In genomic region chr20:7714549-7714948, GRCh38 we compare ENCODE assay signal across 28 cellular contexts.
DNase-seq lines count a peak whose midpoint lies in the region; ATAC-seq, FAIRE-seq and TF ChIP-seq lines count a peak whose summit lies in the region.
"Had no signal": no experiment of that assay in that cellular context is flagged by ENCODE, and none has a peak within 500 bp of the region (broad histone marks: within the 10 kb centered on the region; RNA-seq: fewer than 3 reads in every experiment).

No MANE protein-coding gene starts in this region.

- no peaks in the 10 kb centered on the region for H3K9me2 ChIP-seq in PC-3 (replicated peaks; ENCODE audit: low read length)

- FAIRE-seq in A549 (lab: Jason Lieb, UNC) (no peak), H54 (lab: Jason Lieb, UNC) (no peak)
- FAIRE-seq: endothelial cell of umbilical vein had no signal

- no peak for TF ChIP-seq EP300 in A549 (IDR thresholded peaks at IDR 0.05)

- intact Hi-C loops in Calu3 (cut with micrococcal nuclease; ENCODE audit: unreplicated experiment) (loop anchor here (10.0 kb wide), 1 partner anchor 140 kb away; no protein-coding TSS in a partner anchor), PC-3 (cut with micrococcal nuclease) (loop anchor here (5.0 kb wide), 1 partner anchor 138 kb away; no protein-coding TSS in a partner anchor)

- no peaks in the 10 kb centered on the region for H3K9me3 Mint-ChIP-seq in Calu3 (ENCODE audit: low read depth, unreplicated experiment)
- peaks cover 4% of the 10 kb centered on the region for H3K9me3 Mint-ChIP-seq in activated T-cell treated with anti-CD3 and anti-CD28 coated beads, Interleukin-2, amount 50 U/mL, for 4 hours
- H3K9me3 Mint-ChIP-seq: activated T-helper 17 cell treated with anti-CD3 and anti-CD28 coated beads, Interleukin-2, amount 50 U/mL, for 72 hours; neural progenitor cell had no signal

- H3K36me3 ChIP-seq in PC-3 (ENCODE audit: low read depth, low read length), result no peaks in the 10 kb centered on the region
- H3K36me3 ChIP-seq: BLaER1, brain microvascular endothelial cell, gastroesophageal sphincter, Peyer's patch, SJCRH30 had no signal

- no peaks in the 10 kb centered on the region for H3K36me3 Mint-ChIP-seq in Calu3 (ENCODE audit: insufficient read depth, unreplicated experiment)
- no peaks in the 10 kb centered on the region for H3K36me3 Mint-ChIP-seq in activated T-cell treated with anti-CD3 and anti-CD28 coated beads, Interleukin-2, amount 50 U/mL, for 4 hours (ENCODE audit: insufficient read depth)
- H3K36me3 Mint-ChIP-seq: activated CD4-positive, alpha-beta memory T cell treated with anti-CD3 and anti-CD28 coated beads for 36 hours; immature natural killer cell; neural progenitor cell had no signal

- peaks cover 21% of the 10 kb centered on the region for H3K4me1 ChIP-seq in A549
- H3K4me1 ChIP-seq in PC-3 (ENCODE audit: insufficient read depth, low read length), result peaks cover 33% of the 10 kb centered on the region
- H3K4me1 ChIP-seq: gastroesophageal sphincter, neural progenitor cell, Peyer's patch, SJCRH30 had no signal

- H3K27ac Mint-ChIP-seq in Calu3 (ENCODE audit: unreplicated experiment), result no peak overlapping the region
- H3K27ac Mint-ChIP-seq: activated CD4-positive, alpha-beta memory T cell treated with anti-CD3 and anti-CD28 coated beads for 36 hours; activated T-helper 17 cell treated with anti-CD3 and anti-CD28 coated beads, Interleukin-2, amount 50 U/mL, for 72 hours; immature natural killer cell; neural progenitor cell; T-helper 1 cell treated with Interleukin-12 subunit alpha and Interleukin-12 subunit beta and Interleukin-4 antibody, amounts not matched to agents 30 μg/mL and 1 μg/mL, for 36 hours had no signal

- H3K9ac ChIP-seq in PC-3 (ENCODE audit: low read length), result no peak overlapping the region
- H3K9ac ChIP-seq: BLaER1, neural progenitor cell had no signal

- TF ChIP-seq RAD21 in A549 (conservative IDR thresholded peaks at IDR 0.05 in 1 of 2, IDR thresholded peaks at IDR 0.05 in 1 of 2), result peak in 1 of 2 experiments; percentile 45; a peak in 2 of 5 replicates

- no peak for TF ChIP-seq POLR2A in A549 (IDR thresholded peaks at IDR 0.05; ENCODE audit: low read length)
- TF ChIP-seq POLR2A in H54 (IDR thresholded peaks at IDR 0.05; ENCODE audit: low read depth, low read length), result no peak
- no peak for TF ChIP-seq POLR2A in GM18505 (IDR thresholded peaks at IDR 0.05; ENCODE audit: borderline replicate concordance, extremely low read depth, insufficient read depth, insufficient read length)

- BruUV-seq in Calu3 (replicated peaks; lab: Mats Ljungman, UMichigan) (no TSS peak), PC-3 (replicated peaks; lab: Mats Ljungman, UMichigan) (no TSS peak)

- 0% methylated on average over 1 of the region's 1 CpG for WGBS in A549 (ENCODE audit: missing lambda C conversion rate)

- H3K4me3 ChIP-seq in A549 (no peak overlapping the region), PC-3 (ENCODE audit: low read length) (no peak overlapping the region)
- H3K4me3 ChIP-seq: BLaER1, dorsolateral prefrontal cortex, gastroesophageal sphincter, lung, neural progenitor cell, Peyer's patch, SJCRH30 had no signal

- ATAC-seq in A549 (peak; percentile 34 to 62; a peak in 3 of 6 replicates), PC-3 (no peak), left lobe of liver (peak; percentile 98), GM18505 (IDR thresholded peaks at IDR 0.05; ENCODE audit: unreplicated experiment) (no peak)
- ATAC-seq in activated T-cell treated with anti-CD3 and anti-CD28 coated beads, Interleukin-2, amount 50 U/mL, for 4 hours, result no peak
- ATAC-seq: activated T-helper 17 cell treated with anti-CD3 and anti-CD28 coated beads, Interleukin-2, amount 50 U/mL, for 72 hours; gastroesophageal sphincter had no signal

- H3K9me3 ChIP-seq in A549 (peaks cover 5% of the 10 kb centered on the region; the same call in 1 of the 3 replicates), PC-3 (ENCODE audit: low read length) (no peaks in the 10 kb centered on the region)
- H3K9me3 ChIP-seq: BLaER1, gastroesophageal sphincter, Peyer's patch, SJCRH30 had no signal

- POLR2A ChIA-PET in A549 (lab: Yijun Ruan, JAX) (interaction anchor here (0.6 kb wide), 1 partner anchor 945 kb away, joined by 3 read pairs; no protein-coding TSS in a partner anchor), PC-3 (lab: Charles Lee; ENCODE audit: unreplicated experiment) (no interaction called here)

- CTCF ChIA-PET in A549 (lab: Yijun Ruan, JAX) (interaction anchor here (1.0 to 1.5 kb wide), 2 partner anchors 36 to 145 kb away, joined by 3 to 6 read pairs; no protein-coding TSS in a partner anchor), Calu3 (lab: Charles Lee) (interaction anchor here (0.6 kb wide), 1 partner anchor 14 kb away, joined by 3 read pairs; no protein-coding TSS in a partner anchor), PC-3 (lab: Charles Lee) (interaction anchor here (0.5 kb wide), 1 partner anchor 43 kb away, joined by 3 read pairs; no protein-coding TSS in a partner anchor)

- no peaks in the 10 kb centered on the region for H3K27me3 ChIP-seq in PC-3 (ENCODE audit: low read length)
- H3K27me3 ChIP-seq: BLaER1, brain microvascular endothelial cell, dorsolateral prefrontal cortex, gastroesophageal sphincter, neural progenitor cell, Peyer's patch, SJCRH30 had no signal

- H3K4me1 Mint-ChIP-seq in Calu3 (ENCODE audit: low read depth, unreplicated experiment), result no peaks in the 10 kb centered on the region
- no peaks in the 10 kb centered on the region for H3K4me1 Mint-ChIP-seq in activated T-cell treated with anti-CD3 and anti-CD28 coated beads, Interleukin-2, amount 50 U/mL, for 4 hours (ENCODE audit: low read depth)
- H3K4me1 Mint-ChIP-seq: activated T-helper 17 cell treated with anti-CD3 and anti-CD28 coated beads, Interleukin-2, amount 50 U/mL, for 72 hours; immature natural killer cell; neural progenitor cell had no signal

- TF ChIP-seq CTCF in A549 (IDR thresholded peaks at IDR 0.05), result no peak; the same call in 2 of the 3 replicates
- TF ChIP-seq CTCF in Calu3 (IDR thresholded peaks at IDR 0.05; ENCODE audit: unreplicated experiment), result no peak
- TF ChIP-seq CTCF in PC-3 (conservative IDR thresholded peaks at IDR 0.05; ENCODE audit: low read depth, low read length), result 0 out of 2 replicates have a peak, but pooled peaks have one; percentile 9

- H3K79me2 ChIP-seq in PC-3 (ENCODE audit: low read length), result no peaks in the 10 kb centered on the region

- no peak overlapping the region for H2AFZ ChIP-seq in PC-3 (ENCODE audit: low read length)
- H2AFZ ChIP-seq: neural progenitor cell had no signal

- H3K27ac ChIP-seq in A549 (0 out of 6 replicates have a peak overlapping the region, but pooled peaks of 1 of the 2 experiments have one; percentile 11), PC-3 (ENCODE audit: low read length) (no peak overlapping the region)
- H3K27ac ChIP-seq: BLaER1, brain microvascular endothelial cell, dorsolateral prefrontal cortex, gastroesophageal sphincter, neural progenitor cell, Peyer's patch, SJCRH30 had no signal

- no peaks in the 10 kb centered on the region for H4K20me1 ChIP-seq in PC-3 (ENCODE audit: low read length)
- H4K20me1 ChIP-seq: BLaER1 had no signal

- H3K27me3 Mint-ChIP-seq in Calu3 (ENCODE audit: unreplicated experiment), result no peaks in the 10 kb centered on the region
- H3K27me3 Mint-ChIP-seq in activated T-cell treated with anti-CD3 and anti-CD28 coated beads, Interleukin-2, amount 50 U/mL, for 4 hours (ENCODE audit: low read depth), result no peaks in the 10 kb centered on the region
- H3K27me3 Mint-ChIP-seq: activated CD4-positive, alpha-beta memory T cell treated with anti-CD3 and anti-CD28 coated beads for 36 hours; activated T-helper 17 cell treated with anti-CD3 and anti-CD28 coated beads, Interleukin-2, amount 50 U/mL, for 72 hours had no signal

- H3K4me3 Mint-ChIP-seq in Calu3 (ENCODE audit: low read depth, unreplicated experiment), result no peak overlapping the region
- no peak overlapping the region for H3K4me3 Mint-ChIP-seq in activated T-cell treated with anti-CD3 and anti-CD28 coated beads, Interleukin-2, amount 50 U/mL, for 4 hours
- H3K4me3 Mint-ChIP-seq: activated CD4-positive, alpha-beta memory T cell treated with anti-CD3 and anti-CD28 coated beads for 36 hours; activated T-helper 17 cell treated with anti-CD3 and anti-CD28 coated beads, Interleukin-2, amount 50 U/mL, for 72 hours; immature natural killer cell; neural progenitor cell; T-helper 1 cell treated with Interleukin-12 subunit alpha and Interleukin-12 subunit beta and Interleukin-4 antibody, amounts not matched to agents 30 μg/mL and 1 μg/mL, for 36 hours had no signal

- H3F3A ChIP-seq in PC-3 (ENCODE audit: low read length, unreplicated experiment), result no peaks in the 10 kb centered on the region

- peak overlapping the region; percentile 33 for H3K4me2 ChIP-seq in A549
- no peak overlapping the region for H3K4me2 ChIP-seq in PC-3 (ENCODE audit: low read length)
- H3K4me2 ChIP-seq: BLaER1, neural progenitor cell had no signal

- DNase-seq in A549 (ENCODE audit: low read depth in 1 of 2, low spot score in 1 of 2), result peak; percentile 7 to 70
- DNase-seq in Calu3, result peak; percentile 4
- DNase-seq in PC-3, result no peak
- peak; percentile 56 for DNase-seq in left lobe of liver (ENCODE audit: low spot score)
- no peak for DNase-seq in H54 (ENCODE audit: insufficient read length, low spot score)
- no peak for DNase-seq in activated T-cell treated with anti-CD3 and anti-CD28 coated beads, Interleukin-2, amount 50 U/mL, for 4 hours
- DNase-seq in NCI-H748 treated with DMSO at 0.1 percent for 48 hours (lab: John Stamatoyannopoulos, UW), result no peak
- DNase-seq: activated CD4-positive, alpha-beta memory T cell treated with anti-CD3 and anti-CD28 coated beads for 36 hours; activated CD8-positive, alpha-beta memory T cell treated with anti-CD3 and anti-CD28 coated beads, Interleukin-2, amount 50 U/mL, for 48 hours; activated naive CD4-positive, alpha-beta T cell treated with anti-CD3 and anti-CD28 coated beads, Interleukin-2, amount 50 U/mL, for 16 hours; amniotic stem cell; brain microvascular endothelial cell; dorsolateral prefrontal cortex; hypothalamus; immature natural killer cell; NCI-H1436; NCI-H2107; Peyer's patch; SJCRH30; stimulated activated naive CD4-positive, alpha-beta T cell treated with Interleukin-2 at 50 U/mL for 16 hours had no signal

TF ChIP-seq in A549, 52 proteins besides CTCF, POLR2A, EP300 and RAD21 (continues in another document):
- TF ChIP-seq PBX3 (IDR thresholded peaks at IDR 0.05) (no peak), KDM5A (IDR thresholded peaks at IDR 0.05) (no peak), FOSL2 (IDR thresholded peaks at IDR 0.05) (no peak), FOSL2 (CRISPR knock-in tag; IDR thresholded peaks at IDR 0.05) (no peak), SREBF2 (IDR thresholded peaks at IDR 0.05) (no peak), HDAC2 (IDR thresholded peaks at IDR 0.05) (no peak)

Comparison
In these comparisons a context has a peak if more than half of its experiments do, and no peak if none do; other contexts are left out.
1. ATAC-seq: peak in A549 (2 of 2) and left lobe of liver (single experiment); none in PC-3 (single experiment), GM18505 (single experiment) and activated T-cell treated with anti-CD3 and anti-CD28 coated beads, Interleukin-2, amount 50 U/mL, for 4 hours (0 of 2).
2. DNase-seq: peak in A549 (2 of 2), Calu3 (single experiment) and left lobe of liver (single experiment); none in PC-3 (single experiment), H54 (single experiment), activated T-cell treated with anti-CD3 and anti-CD28 coated beads, Interleukin-2, amount 50 U/mL, for 4 hours (single experiment) and NCI-H748 treated with DMSO at 0.1 percent for 48 hours (single experiment).